In genomic region chr10:413662-414071, GRCh38 we compare ENCODE assay signal across 23 cellular contexts.
DNase-seq lines count a peak whose midpoint lies in the region; ATAC-seq and TF ChIP-seq lines count a peak whose summit lies in the region.
"Had no signal": no experiment of that assay in that cellular context is flagged by ENCODE, and none has a peak within 500 bp of the region (broad histone marks: within the 10 kb centered on the region; RNA-seq: fewer than 3 reads in every experiment).

No MANE protein-coding gene starts in this region.

- no peak overlapping the region for H2BK120ac ChIP-seq in trophoblast cell (ENCODE audit: insufficient read depth, low read length, poor library complexity)

- H3K27ac Mint-ChIP-seq in brain, result peak overlapping the region in 3 of 5 experiments; percentile 32 to 86 (median 67)
- H3K27ac Mint-ChIP-seq: IgD-negative memory B cell had no signal

- H3K79me1 ChIP-seq in trophoblast cell (ENCODE audit: low read length), result peaks cover 4% of the 10 kb centered on the region

- no peak overlapping the region for H2BK5ac ChIP-seq in trophoblast cell (ENCODE audit: low read depth, low read length, poor library complexity)

- no peaks in the 10 kb centered on the region for H3K79me2 ChIP-seq in trophoblast cell (ENCODE audit: control insufficient read depth, insufficient read depth, low read length, poor library complexity)

- H3K18ac ChIP-seq in trophoblast cell (ENCODE audit: low read length), result no peak overlapping the region

- H3K4me1 Mint-ChIP-seq in brain, result peaks cover 47% of the 10 kb centered on the region

- H3K4me2 ChIP-seq in trophoblast cell (ENCODE audit: low read length), result no peak overlapping the region

- H3K4ac ChIP-seq in trophoblast cell (ENCODE audit: low read depth, low read length), result no peak overlapping the region

- H3K4me3 Mint-ChIP-seq in brain, result peak overlapping the region in 1 of 5 experiments; percentile 23
- H3K4me3 Mint-ChIP-seq: CD8-positive, alpha-beta memory T cell had no signal

- WGBS in trophoblast cell (ENCODE audit: extremely low coverage, insufficient coverage, insufficient read length), result no CpG with 5 or more reads among the region's 26 CpGs

- H3K27me3 ChIP-seq in H7 (ENCODE audit: control insufficient read depth, insufficient read depth, low read length), result no peaks in the 10 kb centered on the region
- no peaks in the 10 kb centered on the region for H3K27me3 ChIP-seq in trophoblast cell (ENCODE audit: insufficient read depth, low read length)

- intact Hi-C loops in mucosa of descending colon (cut with DNase I, micrococcal nuclease), result no loop called here

- no peak overlapping the region for H4K91ac ChIP-seq in trophoblast cell (ENCODE audit: low read depth, low read length)

- no peaks in the 10 kb centered on the region for H3K4me1 ChIP-seq in mucosa of descending colon (ENCODE audit: low read depth)
- peaks cover 6 to 7% of the 10 kb centered on the region in 2 experiments for H3K4me1 ChIP-seq in trophoblast cell (ENCODE audit: control insufficient read depth in 1 of 2, insufficient read depth in 2 of 2, low read length in 2 of 2)

- no peaks in the 10 kb centered on the region for H3K27me3 Mint-ChIP-seq in brain

- H3K14ac ChIP-seq in trophoblast cell (ENCODE audit: low read length), result no peak overlapping the region

- H3K36me3 ChIP-seq in H7 (replicated peaks; ENCODE audit: control insufficient read depth, insufficient read depth, low read length), result no peaks in the 10 kb centered on the region
- no peaks in the 10 kb centered on the region for H3K36me3 ChIP-seq in mucosa of descending colon (ENCODE audit: low read depth)
- peaks cover 5 to 12% of the 10 kb centered on the region in 2 experiments for H3K36me3 ChIP-seq in trophoblast cell (ENCODE audit: control insufficient read depth in 1 of 2, insufficient read depth in 2 of 2, low read length in 2 of 2)

- no peak overlapping the region for H2AK5ac ChIP-seq in trophoblast cell (ENCODE audit: low read length)

- TF ChIP-seq CTCF in brain (conservative IDR thresholded peaks at IDR 0.05) (no peak), mucosa of descending colon (IDR thresholded peaks at IDR 0.05) (no peak)

- no peak overlapping the region for H3K27ac ChIP-seq in trophoblast cell (ENCODE audit: low read depth, low read length)
- H3K27ac ChIP-seq: C4-2B had no signal

- H3K9me3 ChIP-seq in mucosa of descending colon, result no peaks in the 10 kb centered on the region
- H3K9me3 ChIP-seq in trophoblast cell (ENCODE audit: insufficient read depth, low read depth, low read length), result no peaks in the 10 kb centered on the region

- no peak overlapping the region for H4K12ac ChIP-seq in trophoblast cell (ENCODE audit: low read depth, low read length)

- H2BK12ac ChIP-seq in trophoblast cell (ENCODE audit: low read length), result peak overlapping the region; percentile 43

- H4K8ac ChIP-seq in trophoblast cell (ENCODE audit: low read depth, low read length), result no peak overlapping the region

- peaks cover 58% of the 10 kb centered on the region for H3K36me3 Mint-ChIP-seq in brain
- H3K36me3 Mint-ChIP-seq: IgD-negative memory B cell had no signal

- DNase-seq in H7 (peak; percentile 38), mucosa of descending colon (no peak), trophoblast cell (no peak), nucleus accumbens (lab: John Stamatoyannopoulos, UW) (no peak)
- DNase-seq in effector CD4-positive, alpha-beta T cell, result no peak
- DNase-seq: CD8-positive, alpha-beta memory T cell; GDM1; HCEC 1CT; MV-4-11; NCI-H1105 treated with DMSO at 0.1 percent for 48 hours; NCI-H1694; NCI-H2081; NCI-H2171; NCI-H345; NCI-H524; PC-3; RPMI8226; SHP77 had no signal

- ATAC-seq in mucosa of descending colon (peak; percentile 59), GM21447 (IDR thresholded peaks at IDR 0.05; ENCODE audit: unreplicated experiment) (no peak), GM19351 (IDR thresholded peaks at IDR 0.05; ENCODE audit: unreplicated experiment) (no peak)
- ATAC-seq: PC-3 had no signal

- H3K4me3 ChIP-seq in H7 (ENCODE audit: insufficient read depth, low read depth, low read length) (no peak overlapping the region), mucosa of descending colon (no peak overlapping the region), trophoblast cell (ENCODE audit: low read depth, low read length) (no peak overlapping the region)

- H3K23ac ChIP-seq in trophoblast cell (ENCODE audit: low read length), result no peak overlapping the region

- no peaks in the 10 kb centered on the region for H3K9me3 Mint-ChIP-seq in brain
- H3K9me3 Mint-ChIP-seq: CD8-positive, alpha-beta memory T cell; IgD-negative memory B cell had no signal

- H2AFZ ChIP-seq in trophoblast cell (ENCODE audit: insufficient read depth, low read length, poor library complexity), result no peak overlapping the region

- no peak overlapping the region for H3K9ac ChIP-seq in trophoblast cell (ENCODE audit: low read length)
